Comparison of ENCODE assay signal across 32 cellular contexts in genomic region chr5:125424374-125424773, GRCh38.
A peak's percentile ranks its signal among the peaks of the same experiment; 100 is the strongest.
DNase-seq lines count a peak whose midpoint lies in the region; ATAC-seq, FAIRE-seq and TF ChIP-seq lines count a peak whose summit lies in the region.
"Had no signal": no experiment of that assay in that cellular context is flagged by ENCODE, and none has a peak within 500 bp of the region (broad histone marks: within the 10 kb centered on the region; RNA-seq: fewer than 3 reads in every experiment).

No MANE protein-coding gene starts in this region.

- no peak for FAIRE-seq in bronchial epithelial cell (lab: Jason Lieb, UNC)
- FAIRE-seq: colon, GM12891, H1, RCC 7860 had no signal

- H3K9me3 Mint-ChIP-seq in nephron progenitor cell: peaks cover 25% of the 10 kb centered on the region
- H3K9me3 Mint-ChIP-seq: CD4-positive, alpha-beta T cell had no signal

- H3K9me3 ChIP-seq in HEK293 (ENCODE audit: control insufficient read depth, insufficient read depth, low read depth, low read length): no peaks in the 10 kb centered on the region; the same call in 1 of the 2 replicates
- H3K9me3 ChIP-seq: breast epithelium, psoas muscle, sigmoid colon had no signal

- CTCF ChIA-PET in HEK293 (lab: Yijun Ruan, JAX): interaction anchor here (1.0 kb wide), 1 partner anchor 13 kb away, joined by 3 read pairs; no protein-coding TSS in a partner anchor

- no peaks in the 10 kb centered on the region for H3K27me3 Mint-ChIP-seq in nephron progenitor cell (ENCODE audit: low read depth, poor library complexity)
- H3K27me3 Mint-ChIP-seq: activated CD8-positive, alpha-beta memory T cell treated with anti-CD3 and anti-CD28 coated beads, Interleukin-2, amount 10 ng/mL, durations not matched to agents 7 days and 5 days; CD4-positive, alpha-beta T cell; T-cell had no signal

- H3K4me1 Mint-ChIP-seq in nephron progenitor cell: peaks cover 54% of the 10 kb centered on the region
- H3K4me1 Mint-ChIP-seq: activated CD8-positive, alpha-beta memory T cell treated with anti-CD3 and anti-CD28 coated beads, Interleukin-2, amount 10 ng/mL, durations not matched to agents 7 days and 5 days; T-cell had no signal

- H3K4me3 ChIP-seq in HEK293 (ENCODE audit: low read depth, low read length) (no peak overlapping the region), bronchial epithelial cell (ENCODE audit: low read depth, low read length) (no peak overlapping the region)
- H3K4me3 ChIP-seq: breast epithelium, heart left ventricle, psoas muscle, sigmoid colon had no signal

- H3K36me3 ChIP-seq in HEK293 (ENCODE audit: control insufficient read depth in 2 of 2, insufficient read depth in 1 of 2, low read length in 2 of 2) (no peaks in the 10 kb centered on the region), bronchial epithelial cell (ENCODE audit: control insufficient read depth, insufficient read depth, low read length) (no peaks in the 10 kb centered on the region)
- H3K36me3 ChIP-seq: breast epithelium, heart left ventricle, sigmoid colon had no signal

- TF ChIP-seq CTCF in HEK293 (tag by site-specific recombination; IDR thresholded peaks at IDR 0.05) (no peak), bronchial epithelial cell (IDR thresholded peaks at IDR 0.05; ENCODE audit: insufficient read depth, low read length, severe bottlenecking) (no peak), nephron progenitor cell (IDR thresholded peaks at IDR 0.05) (no peak)

- POLR2A ChIA-PET in HEK293 (lab: Yijun Ruan, JAX): no interaction called here

- DNase-seq in NCI-H1417 (lab: John Stamatoyannopoulos, UW) (peak in 2 of 3 experiments; percentile 37 to 77), NCI-H1417 treated with DMSO at 0.1 percent for 48 hours (lab: John Stamatoyannopoulos, UW) (no peak), bronchial epithelial cell (ENCODE audit: low read depth) (peak; percentile 3), nephron progenitor cell (no peak), GOT3 (lab: John Stamatoyannopoulos, UW) (no peak)
- DNase-seq in stimulated activated CD4-positive, alpha-beta T cell treated with anti-CD3 and anti-CD28 coated beads, Interleukin-4, amount 100 ng/mL, for 4 hours: no peak
- DNase-seq: activated CD4-positive, CD25-positive, alpha-beta regulatory T cell; activated CD8-positive, alpha-beta memory T cell treated with anti-CD3 and anti-CD28 coated beads, Interleukin-2, amount 10 ng/mL, durations not matched to agents 7 days and 5 days; activated naive CD4-positive, alpha-beta T cell treated with Interleukin-2 at 50 U/mL for 16 hours; activated T-cell treated with anti-CD3 and anti-CD28 coated beads, Interleukin-2, amount 50 U/mL, for 72 hours; amniotic stem cell; CD4-positive, alpha-beta T cell; effector CD8-positive, alpha-beta T cell; heart left ventricle; Karpas-422; mesenchymal stem cell; NCI-H1048; NCI-H2107; NCI-H510A; nucleus accumbens; psoas muscle; sigmoid colon; stimulated activated naive CD4-positive, alpha-beta T cell; T-cell had no signal

- H3K4me3 Mint-ChIP-seq in nephron progenitor cell: no peak overlapping the region
- H3K4me3 Mint-ChIP-seq: activated CD8-positive, alpha-beta memory T cell treated with anti-CD3 and anti-CD28 coated beads, Interleukin-2, amount 10 ng/mL, durations not matched to agents 7 days and 5 days; activated T-cell treated with anti-CD3 and anti-CD28 coated beads, Interleukin-2, amount 50 U/mL, for 72 hours; CD4-positive, alpha-beta T cell; T-cell had no signal

- peaks cover 6% of the 10 kb centered on the region; the same call in 1 of the 2 replicates for H3K4me1 ChIP-seq in HEK293 (ENCODE audit: control insufficient read depth, insufficient read depth, low read length)
- H3K4me1 ChIP-seq: breast epithelium, heart left ventricle, psoas muscle, sigmoid colon had no signal

- no peaks in the 10 kb centered on the region for H3K27me3 ChIP-seq in bronchial epithelial cell (ENCODE audit: control insufficient read depth, insufficient read depth, low read length)
- H3K27me3 ChIP-seq: breast epithelium, heart left ventricle, sigmoid colon had no signal

- peak overlapping the region; percentile 25 for H3K27ac Mint-ChIP-seq in nephron progenitor cell
- H3K27ac Mint-ChIP-seq: activated CD8-positive, alpha-beta memory T cell treated with anti-CD3 and anti-CD28 coated beads, Interleukin-2, amount 10 ng/mL, durations not matched to agents 7 days and 5 days; activated T-cell treated with anti-CD3 and anti-CD28 coated beads, Interleukin-2, amount 50 U/mL, for 72 hours; CD4-positive, alpha-beta T cell; T-cell had no signal

- H3K27ac ChIP-seq in HEK293 (ENCODE audit: extremely low read depth, low read depth, low read length): no peak overlapping the region
- H3K27ac ChIP-seq: 22Rv1, breast epithelium, heart left ventricle, psoas muscle, sigmoid colon had no signal

- ATAC-seq in HG03342 (IDR thresholded peaks at IDR 0.05; ENCODE audit: unreplicated experiment): no peak
- ATAC-seq: activated CD8-positive, alpha-beta memory T cell treated with anti-CD3 and anti-CD28 coated beads, Interleukin-2, amount 10 ng/mL, durations not matched to agents 7 days and 5 days; activated T-cell treated with anti-CD3 and anti-CD28 coated beads, Interleukin-2, amount 50 U/mL, for 72 hours; heart left ventricle; psoas muscle; T-cell had no signal

- peaks cover 8% of the 10 kb centered on the region for H3K36me3 Mint-ChIP-seq in nephron progenitor cell (ENCODE audit: low read depth)
- H3K36me3 Mint-ChIP-seq: activated CD8-positive, alpha-beta memory T cell treated with anti-CD3 and anti-CD28 coated beads, Interleukin-2, amount 10 ng/mL, durations not matched to agents 7 days and 5 days; T-cell had no signal

TF ChIP-seq in HEK293, 187 proteins besides CTCF, POLR2A, EP300 and RAD21:
- TF ChIP-seq REST (tag by site-specific recombination; IDR thresholded peaks at IDR 0.05) (peak; percentile 90), ZNF221 (tag by site-specific recombination; IDR thresholded peaks at IDR 0.05; ENCODE audit: borderline replicate concordance) (no peak)

Comparison
In these comparisons a context has a peak if more than half of its experiments do, and no peak if none do; other contexts are left out.
1. DNase-seq: peak in NCI-H1417 (2 of 3) and bronchial epithelial cell (single experiment); none in NCI-H1417 treated with DMSO at 0.1 percent for 48 hours (single experiment), nephron progenitor cell (single experiment), stimulated activated CD4-positive, alpha-beta T cell treated with anti-CD3 and anti-CD28 coated beads, Interleukin-4, amount 100 ng/mL, for 4 hours (0 of 2) and GOT3 (single experiment).